Comparison of ENCODE assay signal across 1 cellular context in genomic region chr16:2855536-2855935, GRCh38.
TF ChIP-seq lines count a peak whose summit lies in the region.

No MANE protein-coding gene starts in this region.

TF ChIP-seq in SK-N-SH treated with all-trans-retinoic acid at 6 μM for 48 hours, 23 proteins besides CTCF, POLR2A, EP300 and RAD21 (continued from another document):
- TF ChIP-seq CREB5 (CRISPR knock-in tag; IDR thresholded peaks at IDR 0.05; ENCODE audit: low read depth) (no peak), TSHZ2 (CRISPR knock-in tag; IDR thresholded peaks at IDR 0.05) (no peak), ZFP30 (CRISPR knock-in tag; IDR thresholded peaks at IDR 0.05) (no peak), BACH2 (CRISPR knock-in tag; IDR thresholded peaks at IDR 0.05; ENCODE audit: borderline replicate concordance) (no peak), ZNF70 (CRISPR knock-in tag; IDR thresholded peaks at IDR 0.05) (no peak), CSDC2 (CRISPR knock-in tag; IDR thresholded peaks at IDR 0.05) (no peak), ZNF8 (CRISPR knock-in tag; IDR thresholded peaks at IDR 0.05) (no peak), ZNF565 (CRISPR knock-in tag; conservative IDR thresholded peaks at IDR 0.05; ENCODE audit: low read depth) (no peak), ARNTL (CRISPR knock-in tag; IDR thresholded peaks at IDR 0.05; ENCODE audit: borderline replicate concordance, low read depth) (no peak), OSR1 (CRISPR knock-in tag; IDR thresholded peaks at IDR 0.05) (no peak), CSRNP3 (CRISPR knock-in tag; IDR thresholded peaks at IDR 0.05) (no peak)
TF ChIP-seq in SK-N-SH treated with all-trans-retinoic acid at 6 μM for 48 hours: peak in this region for 0.
